In the genomic region with DNA sequence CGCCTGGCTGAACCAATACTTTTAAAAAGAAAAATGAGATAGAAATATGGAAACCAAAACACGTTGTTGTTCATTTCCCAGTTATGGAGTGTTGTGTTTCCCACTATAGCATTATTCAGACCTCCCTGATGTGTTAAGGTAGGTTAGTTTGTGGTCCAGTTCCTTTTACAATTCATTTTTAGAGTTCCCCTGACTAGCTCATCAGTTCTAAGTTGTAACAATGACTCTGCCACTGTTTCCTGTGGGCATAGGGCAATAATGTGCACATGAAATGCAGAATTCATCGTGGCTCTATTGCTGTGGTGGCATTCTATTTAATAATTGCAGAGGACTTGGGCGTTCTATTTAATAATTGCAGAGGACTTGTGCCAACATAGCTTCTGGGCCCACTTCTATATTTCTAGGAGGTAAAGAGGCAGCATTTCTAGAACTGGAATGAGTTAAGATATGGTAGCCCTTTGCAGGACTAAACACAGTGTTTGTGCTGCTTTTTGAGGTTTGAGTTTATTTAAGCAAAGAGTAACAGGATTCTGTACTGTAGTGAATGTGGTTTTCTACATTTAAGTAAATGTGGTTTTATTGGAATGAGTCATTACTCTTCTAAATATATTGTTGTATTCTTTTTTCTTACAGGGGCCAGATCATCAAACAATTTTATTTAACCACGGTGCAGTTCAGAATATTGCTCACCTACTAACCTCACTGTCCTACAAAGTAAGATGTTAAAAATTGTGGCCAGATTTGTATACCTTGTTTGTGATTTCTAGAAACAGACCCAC, we compare ENCODE assay signal across 20 cellular contexts. TPM values are rescaled to one million over a fixed set of nuclear protein-coding genes. Genes with fewer than 3 reads are reported as not detected.
DNase-seq lines count a peak whose midpoint lies in the region; ATAC-seq, FAIRE-seq and TF ChIP-seq lines count a peak whose summit lies in the region.
"Had no signal": no experiment of that assay in that cellular context is flagged by ENCODE, and none has a peak within 500 bp of the region (broad histone marks: within the 10 kb centered on the region; RNA-seq: fewer than 3 reads in every experiment).

No MANE protein-coding gene starts in this region.

- TF ChIP-seq POLR2A in adrenal gland (IDR thresholded peaks at IDR 0.05) = no peak

- no peaks in the 10 kb centered on the region for H3K4me1 ChIP-seq in adrenal gland (replicated peaks in 1 of 2)
- H3K4me1 ChIP-seq: SJCRH30 had no signal

- no peaks in the 10 kb centered on the region for H3K9me3 ChIP-seq in adrenal gland (replicated peaks in 1 of 3)
- H3K9me3 ChIP-seq: ovary, SJCRH30 had no signal

- H3K27ac ChIP-seq in adrenal gland = no peak overlapping the region
- H3K27ac ChIP-seq: brain microvascular endothelial cell, ovary, SJCRH30 had no signal

- no peak for FAIRE-seq in urothelium cell line (lab: Jason Lieb, UNC)
- FAIRE-seq: A204.1 had no signal

- peaks cover 41% of the 10 kb centered on the region for H3K36me3 Mint-ChIP-seq in activated CD4-positive, alpha-beta T cell treated with anti-CD3 and anti-CD28 coated beads for 36 hours (ENCODE audit: low read depth)
- H3K36me3 Mint-ChIP-seq in activated naive CD8-positive, alpha-beta T cell treated with anti-CD3 and anti-CD28 coated beads for 36 hours = peaks cover 33% of the 10 kb centered on the region

- no peaks in the 10 kb centered on the region for H3K9me3 Mint-ChIP-seq in activated CD4-positive, alpha-beta T cell treated with anti-CD3 and anti-CD28 coated beads for 36 hours (ENCODE audit: low read depth)
- no peaks in the 10 kb centered on the region for H3K9me3 Mint-ChIP-seq in activated naive CD8-positive, alpha-beta T cell treated with anti-CD3 and anti-CD28 coated beads for 36 hours
- H3K9me3 Mint-ChIP-seq: activated CD4-positive, alpha-beta T cell treated with anti-CD3 and anti-CD28 coated beads, Interleukin-2, amount 10 ng/mL, durations not matched to agents 24 days and 14 days; stimulated activated naive B cell treated with anti-CD40 and anti-IgM and Interleukin-4, amounts not matched to agents 10 μg/mL and 1 μg/mL and 100 μg/mL, for 72 hours; type B pancreatic cell had no signal

- H3K27ac Mint-ChIP-seq in activated CD4-positive, alpha-beta T cell treated with anti-CD3 and anti-CD28 coated beads for 36 hours = peak overlapping the region; percentile 47
- H3K27ac Mint-ChIP-seq in activated naive CD8-positive, alpha-beta T cell treated with anti-CD3 and anti-CD28 coated beads for 36 hours = peak overlapping the region; percentile 26
- H3K27ac Mint-ChIP-seq: activated CD4-positive, alpha-beta T cell treated with anti-CD3 and anti-CD28 coated beads, Interleukin-2, amount 10 ng/mL, durations not matched to agents 24 days and 14 days; stimulated activated naive B cell treated with anti-CD40 and anti-IgM and Interleukin-4, amounts not matched to agents 10 μg/mL and 1 μg/mL and 100 μg/mL, for 72 hours; type B pancreatic cell had no signal

- POLR2A ChIA-PET in activated CD4-positive, alpha-beta T cell treated with anti-CD3 and anti-CD28 coated beads for 36 hours (lab: Charles Lee) = no interaction called here

- H3K27me3 ChIP-seq in adrenal gland = no peaks in the 10 kb centered on the region
- H3K27me3 ChIP-seq: brain microvascular endothelial cell, ovary, SJCRH30 had no signal

- H3K4me3 ChIP-seq in adrenal gland = no peak overlapping the region
- H3K4me3 ChIP-seq: ovary, SJCRH30, smooth muscle cell had no signal

- ATAC-seq in activated CD4-positive, alpha-beta T cell treated with anti-CD3 and anti-CD28 coated beads for 36 hours = peak; percentile 77
- peak; percentile 48 for ATAC-seq in HG02870 (IDR thresholded peaks at IDR 0.05; ENCODE audit: unreplicated experiment)
- ATAC-seq: left cardiac atrium had no signal

- 91 to 94% (median 93%) methylated on average over 5 of the region's 5 CpGs for WGBS in adrenal gland, 4 donors

- no peak for DNase-seq in activated CD4-positive, alpha-beta T cell treated with anti-CD3 and anti-CD28 coated beads for 36 hours
- DNase-seq in activated CD4-positive, alpha-beta T cell treated with anti-CD3 and anti-CD28 coated beads, Interleukin-2, amount 50 U/mL, for 1 hour = no peak
- DNase-seq in activated naive CD8-positive, alpha-beta T cell treated with anti-CD3 and anti-CD28 coated beads for 36 hours = no peak
- DNase-seq in iris pigment epithelial cell (ENCODE audit: low read depth) = peak; percentile 49
- no peak for DNase-seq in adrenal gland
- no peak for DNase-seq in NCI-H1417 (lab: John Stamatoyannopoulos, UW)
- DNase-seq in urothelium cell line (ENCODE audit: low spot score) = no peak
- DNase-seq: activated CD4-positive, alpha-beta T cell treated with anti-CD3 and anti-CD28 coated beads, Interleukin-2, amount 10 ng/mL, durations not matched to agents 24 days and 14 days; activated effector memory CD4-positive, alpha-beta T cell treated with Interleukin-2 at 50 U/mL for 16 hours; brain microvascular endothelial cell; left cardiac atrium; NCI-H1105; NCI-H446; ovary; SJCRH30; stimulated activated naive B cell treated with anti-CD40 and anti-IgM and Interleukin-4, amounts not matched to agents 10 μg/mL and 1 μg/mL and 100 μg/mL, for 72 hours had no signal

- CTCF ChIA-PET in activated CD4-positive, alpha-beta T cell treated with anti-CD3 and anti-CD28 coated beads for 36 hours (lab: Charles Lee) = no interaction called here

- TF ChIP-seq CTCF in adrenal gland (IDR thresholded peaks at IDR 0.05) = no peak

- H3K4me3 Mint-ChIP-seq in activated CD4-positive, alpha-beta T cell treated with anti-CD3 and anti-CD28 coated beads for 36 hours = no peak overlapping the region
- no peak overlapping the region for H3K4me3 Mint-ChIP-seq in activated naive CD8-positive, alpha-beta T cell treated with anti-CD3 and anti-CD28 coated beads for 36 hours
- H3K4me3 Mint-ChIP-seq: activated CD4-positive, alpha-beta T cell treated with anti-CD3 and anti-CD28 coated beads, Interleukin-2, amount 10 ng/mL, durations not matched to agents 24 days and 14 days; stimulated activated naive B cell treated with anti-CD40 and anti-IgM and Interleukin-4, amounts not matched to agents 10 μg/mL and 1 μg/mL and 100 μg/mL, for 72 hours; type B pancreatic cell had no signal

- intact Hi-C loops in activated CD4-positive, alpha-beta T cell treated with anti-CD3 and anti-CD28 coated beads for 36 hours (cut with DNase I, micrococcal nuclease) = no loop called here
- intact Hi-C loops in adrenal gland (cut with DNase I) = no loop called here

- peaks cover 0 to 59% of the 10 kb centered on the region in 2 donors for H3K36me3 ChIP-seq in adrenal gland (replicated peaks in 1 of 2)
- H3K36me3 ChIP-seq: ovary had no signal

- peaks cover 20% of the 10 kb centered on the region for H3K4me1 Mint-ChIP-seq in activated CD4-positive, alpha-beta T cell treated with anti-CD3 and anti-CD28 coated beads for 36 hours
- H3K4me1 Mint-ChIP-seq in activated naive CD8-positive, alpha-beta T cell treated with anti-CD3 and anti-CD28 coated beads for 36 hours = peaks cover 19% of the 10 kb centered on the region

- H3K27me3 Mint-ChIP-seq in activated CD4-positive, alpha-beta T cell treated with anti-CD3 and anti-CD28 coated beads for 36 hours = no peaks in the 10 kb centered on the region
- no peaks in the 10 kb centered on the region for H3K27me3 Mint-ChIP-seq in activated naive CD8-positive, alpha-beta T cell treated with anti-CD3 and anti-CD28 coated beads for 36 hours
- H3K27me3 Mint-ChIP-seq: activated CD4-positive, alpha-beta T cell treated with anti-CD3 and anti-CD28 coated beads, Interleukin-2, amount 10 ng/mL, durations not matched to agents 24 days and 14 days; stimulated activated naive B cell treated with anti-CD40 and anti-IgM and Interleukin-4, amounts not matched to agents 10 μg/mL and 1 μg/mL and 100 μg/mL, for 72 hours; type B pancreatic cell had no signal

RNA-seq across cellular contexts. Expression of a gene that starts 47.5 kb away (rescaled TPM):
- total RNA-seq in activated CD4-positive, alpha-beta T cell treated with anti-CD3 and anti-CD28 coated beads for 36 hours = 10 to 100 TPM; 38.3 to 46.2 TPM
- total RNA-seq in activated naive CD8-positive, alpha-beta T cell treated with anti-CD3 and anti-CD28 coated beads for 36 hours = 10 to 100 TPM; 43.0 to 45.6 TPM
- total RNA-seq in adrenal gland = 100 to 1,000 TPM in 1 of 8 donors, 10 to 100 TPM in 7; 27.8 to 103 (median 42.5) TPM
- 10 to 100 TPM; 17.3 to 52.4 (median 18.5) TPM for polyA plus RNA-seq in adrenal gland

RNA-seq across cellular contexts. Expression of a gene that starts 59.9 kb away (rescaled TPM):
- 10 to 100 TPM; 16.4 to 22.0 TPM for total RNA-seq in activated CD4-positive, alpha-beta T cell treated with anti-CD3 and anti-CD28 coated beads for 36 hours
- total RNA-seq in activated naive CD8-positive, alpha-beta T cell treated with anti-CD3 and anti-CD28 coated beads for 36 hours = 10 to 100 TPM; 28.1 to 32.7 TPM
- total RNA-seq in adrenal gland = 10 to 100 TPM in 6 of 8 donors, 1 to 10 TPM in 2; 9.0 to 18.8 (median 12.0) TPM
- polyA plus RNA-seq in adrenal gland = 10 to 100 TPM in 1 of 3 donors, 1 to 10 TPM in 2; 5.6 to 14.5 (median 5.7) TPM
